In the genomic region with DNA sequence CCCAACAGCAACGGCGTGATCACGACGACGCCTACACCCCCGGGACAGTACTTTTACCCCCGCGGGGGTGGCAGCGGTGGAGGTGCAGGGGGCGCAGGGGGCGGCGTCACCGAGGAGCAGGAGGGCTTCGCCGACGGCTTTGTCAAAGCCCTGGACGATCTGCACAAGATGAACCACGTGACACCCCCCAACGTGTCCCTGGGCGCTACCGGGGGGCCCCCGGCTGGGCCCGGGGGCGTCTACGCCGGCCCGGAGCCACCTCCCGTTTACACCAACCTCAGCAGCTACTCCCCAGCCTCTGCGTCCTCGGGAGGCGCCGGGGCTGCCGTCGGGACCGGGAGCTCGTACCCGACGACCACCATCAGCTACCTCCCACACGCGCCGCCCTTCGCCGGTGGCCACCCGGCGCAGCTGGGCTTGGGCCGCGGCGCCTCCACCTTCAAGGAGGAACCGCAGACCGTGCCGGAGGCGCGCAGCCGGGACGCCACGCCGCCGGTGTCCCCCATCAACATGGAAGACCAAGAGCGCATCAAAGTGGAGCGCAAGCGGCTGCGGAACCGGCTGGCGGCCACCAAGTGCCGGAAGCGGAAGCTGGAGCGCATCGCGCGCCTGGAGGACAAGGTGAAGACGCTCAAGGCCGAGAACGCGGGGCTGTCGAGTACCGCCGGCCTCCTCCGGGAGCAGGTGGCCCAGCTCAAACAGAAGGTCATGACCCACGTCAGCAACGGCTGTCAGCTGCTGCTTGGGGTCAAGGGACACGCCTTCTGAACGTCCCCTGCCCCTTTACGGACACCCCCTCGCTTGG, we compare ENCODE assay signal across 1 cellular context.
TF ChIP-seq lines count a peak whose summit lies in the region.

No MANE protein-coding gene starts in this region.

TF ChIP-seq in HepG2, 621 proteins besides CTCF, POLR2A, EP300 and RAD21 (continued from another document and continues in another):
- TF ChIP-seq TSC22D2 (CRISPR knock-in tag; IDR thresholded peaks at IDR 0.05; ENCODE audit: borderline replicate concordance) (no peak), DR1 (CRISPR knock-in tag; IDR thresholded peaks at IDR 0.05) (peak; percentile 32; the same call in 1 of the 2 replicates), TFE3 (CRISPR knock-in tag; IDR thresholded peaks at IDR 0.05) (0 out of 2 replicates have a peak, but pooled peaks have one; percentile 17), ZNF441 (CRISPR knock-in tag; IDR thresholded peaks at IDR 0.05; ENCODE audit: borderline replicate concordance) (peak; percentile 66; the same call in 1 of the 2 replicates), PAWR (CRISPR knock-in tag; IDR thresholded peaks at IDR 0.05; ENCODE audit: borderline replicate concordance) (no peak), IKZF4 (CRISPR knock-in tag; IDR thresholded peaks at IDR 0.05; ENCODE audit: borderline replicate concordance, low read depth, not compliant biosample characterization) (no peak), ZNF207 (IDR thresholded peaks at IDR 0.05; ENCODE audit: borderline replicate concordance) (no peak), MAFF (IDR thresholded peaks at IDR 0.05; ENCODE audit: low read depth, low read length) (no peak), ZBTB40 (IDR thresholded peaks at IDR 0.05) (no peak), ZBTB40 (CRISPR knock-in tag; IDR thresholded peaks at IDR 0.05) (peak; percentile 80; the same call in 1 of the 2 replicates), ZUFSP (CRISPR knock-in tag; IDR thresholded peaks at IDR 0.05; ENCODE audit: borderline replicate concordance) (no peak), THYN1 (CRISPR knock-in tag; IDR thresholded peaks at IDR 0.05; ENCODE audit: borderline replicate concordance, low read depth) (no peak), ZNF558 (CRISPR knock-in tag; IDR thresholded peaks at IDR 0.05; ENCODE audit: borderline replicate concordance) (peak; percentile 83), SCMH1 (CRISPR knock-in tag; IDR thresholded peaks at IDR 0.05; ENCODE audit: borderline replicate concordance) (no peak), HIVEP1 (CRISPR knock-in tag; IDR thresholded peaks at IDR 0.05) (peak; percentile 94), ZNF7 (CRISPR knock-in tag; IDR thresholded peaks at IDR 0.05) (no peak), HCFC1 (IDR thresholded peaks at IDR 0.05; ENCODE audit: low read depth, low read length) (no peak), FOSL2 (CRISPR knock-in tag; IDR thresholded peaks at IDR 0.05) (peak; percentile 39; the same call in 1 of the 2 replicates), TRIM22 (IDR thresholded peaks at IDR 0.05) (no peak), AGO1 (IDR thresholded peaks at IDR 0.05; ENCODE audit: low read depth, low read length, poor library complexity, severe bottlenecking) (no peak), ZNF337 (CRISPR knock-in tag; IDR thresholded peaks at IDR 0.05; ENCODE audit: borderline replicate concordance, low read depth) (no peak), RNF2 (conservative IDR thresholded peaks at IDR 0.05; ENCODE audit: low read depth) (0 out of 2 replicates have a peak, but pooled peaks have one; percentile 38), RXRB (CRISPR knock-in tag; IDR thresholded peaks at IDR 0.05; ENCODE audit: borderline replicate concordance) (peak; percentile 19; the same call in 1 of the 2 replicates), ZNF496 (CRISPR knock-in tag; IDR thresholded peaks at IDR 0.05; ENCODE audit: insufficient replicate concordance) (no peak), ZNF567 (CRISPR knock-in tag; IDR thresholded peaks at IDR 0.05; ENCODE audit: borderline replicate concordance) (no peak), NFATC3 (CRISPR knock-in tag; IDR thresholded peaks at IDR 0.05) (no peak), ZNF839 (CRISPR knock-in tag; IDR thresholded peaks at IDR 0.05; ENCODE audit: borderline replicate concordance) (no peak), PCBP1 (IDR thresholded peaks at IDR 0.05; ENCODE audit: borderline replicate concordance, low read depth, low read length) (no peak), GTF2F1 (IDR thresholded peaks at IDR 0.05; ENCODE audit: low read length) (no peak), ZNF33A (CRISPR knock-in tag; IDR thresholded peaks at IDR 0.05; ENCODE audit: borderline replicate concordance) (no peak)
- TF ChIP-seq, protein P1, sequence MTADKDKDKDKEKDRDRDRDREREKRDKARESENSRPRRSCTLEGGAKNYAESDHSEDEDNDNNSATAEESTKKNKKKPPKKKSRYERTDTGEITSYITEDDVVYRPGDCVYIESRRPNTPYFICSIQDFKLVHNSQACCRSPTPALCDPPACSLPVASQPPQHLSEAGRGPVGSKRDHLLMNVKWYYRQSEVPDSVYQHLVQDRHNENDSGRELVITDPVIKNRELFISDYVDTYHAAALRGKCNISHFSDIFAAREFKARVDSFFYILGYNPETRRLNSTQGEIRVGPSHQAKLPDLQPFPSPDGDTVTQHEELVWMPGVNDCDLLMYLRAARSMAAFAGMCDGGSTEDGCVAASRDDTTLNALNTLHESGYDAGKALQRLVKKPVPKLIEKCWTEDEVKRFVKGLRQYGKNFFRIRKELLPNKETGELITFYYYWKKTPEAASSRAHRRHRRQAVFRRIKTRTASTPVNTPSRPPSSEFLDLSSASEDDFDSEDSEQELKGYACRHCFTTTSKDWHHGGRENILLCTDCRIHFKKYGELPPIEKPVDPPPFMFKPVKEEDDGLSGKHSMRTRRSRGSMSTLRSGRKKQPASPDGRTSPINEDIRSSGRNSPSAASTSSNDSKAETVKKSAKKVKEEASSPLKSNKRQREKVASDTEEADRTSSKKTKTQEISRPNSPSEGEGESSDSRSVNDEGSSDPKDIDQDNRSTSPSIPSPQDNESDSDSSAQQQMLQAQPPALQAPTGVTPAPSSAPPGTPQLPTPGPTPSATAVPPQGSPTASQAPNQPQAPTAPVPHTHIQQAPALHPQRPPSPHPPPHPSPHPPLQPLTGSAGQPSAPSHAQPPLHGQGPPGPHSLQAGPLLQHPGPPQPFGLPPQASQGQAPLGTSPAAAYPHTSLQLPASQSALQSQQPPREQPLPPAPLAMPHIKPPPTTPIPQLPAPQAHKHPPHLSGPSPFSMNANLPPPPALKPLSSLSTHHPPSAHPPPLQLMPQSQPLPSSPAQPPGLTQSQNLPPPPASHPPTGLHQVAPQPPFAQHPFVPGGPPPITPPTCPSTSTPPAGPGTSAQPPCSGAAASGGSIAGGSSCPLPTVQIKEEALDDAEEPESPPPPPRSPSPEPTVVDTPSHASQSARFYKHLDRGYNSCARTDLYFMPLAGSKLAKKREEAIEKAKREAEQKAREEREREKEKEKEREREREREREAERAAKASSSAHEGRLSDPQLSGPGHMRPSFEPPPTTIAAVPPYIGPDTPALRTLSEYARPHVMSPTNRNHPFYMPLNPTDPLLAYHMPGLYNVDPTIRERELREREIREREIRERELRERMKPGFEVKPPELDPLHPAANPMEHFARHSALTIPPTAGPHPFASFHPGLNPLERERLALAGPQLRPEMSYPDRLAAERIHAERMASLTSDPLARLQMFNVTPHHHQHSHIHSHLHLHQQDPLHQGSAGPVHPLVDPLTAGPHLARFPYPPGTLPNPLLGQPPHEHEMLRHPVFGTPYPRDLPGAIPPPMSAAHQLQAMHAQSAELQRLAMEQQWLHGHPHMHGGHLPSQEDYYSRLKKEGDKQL (CRISPR knock-in tag; IDR thresholded peaks at IDR 0.05; ENCODE audit: low read depth) = no peak
- TF ChIP-seq, protein P2, sequence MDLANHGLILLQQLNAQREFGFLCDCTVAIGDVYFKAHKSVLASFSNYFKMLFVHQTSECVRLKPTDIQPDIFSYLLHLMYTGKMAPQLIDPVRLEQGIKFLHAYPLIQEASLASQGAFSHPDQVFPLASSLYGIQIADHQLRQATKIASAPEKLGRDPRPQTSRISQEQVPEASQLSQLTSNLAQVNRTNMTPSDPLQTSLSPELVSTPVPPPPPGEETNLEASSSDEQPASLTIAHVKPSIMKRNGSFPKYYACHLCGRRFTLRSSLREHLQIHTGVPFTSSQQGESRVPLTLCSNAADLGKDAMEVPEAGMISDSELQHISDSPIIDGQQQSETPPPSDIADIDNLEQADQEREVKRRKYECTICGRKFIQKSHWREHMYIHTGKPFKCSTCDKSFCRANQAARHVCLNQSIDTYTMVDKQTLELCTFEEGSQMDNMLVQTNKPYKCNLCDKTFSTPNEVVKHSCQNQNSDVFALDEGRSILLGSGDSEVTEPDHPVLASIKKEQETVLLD (CRISPR knock-in tag; IDR thresholded peaks at IDR 0.05; ENCODE audit: low read depth) = no peak
- TF ChIP-seq, protein P3, sequence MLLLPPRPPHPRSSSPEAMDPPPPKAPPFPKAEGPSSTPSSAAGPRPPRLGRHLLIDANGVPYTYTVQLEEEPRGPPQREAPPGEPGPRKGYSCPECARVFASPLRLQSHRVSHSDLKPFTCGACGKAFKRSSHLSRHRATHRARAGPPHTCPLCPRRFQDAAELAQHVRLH (CRISPR knock-in tag; IDR thresholded peaks at IDR 0.05; ENCODE audit: borderline replicate concordance, low read depth) = no peak
